8 cellular contexts compared by ENCODE assay signal in the genomic region with DNA sequence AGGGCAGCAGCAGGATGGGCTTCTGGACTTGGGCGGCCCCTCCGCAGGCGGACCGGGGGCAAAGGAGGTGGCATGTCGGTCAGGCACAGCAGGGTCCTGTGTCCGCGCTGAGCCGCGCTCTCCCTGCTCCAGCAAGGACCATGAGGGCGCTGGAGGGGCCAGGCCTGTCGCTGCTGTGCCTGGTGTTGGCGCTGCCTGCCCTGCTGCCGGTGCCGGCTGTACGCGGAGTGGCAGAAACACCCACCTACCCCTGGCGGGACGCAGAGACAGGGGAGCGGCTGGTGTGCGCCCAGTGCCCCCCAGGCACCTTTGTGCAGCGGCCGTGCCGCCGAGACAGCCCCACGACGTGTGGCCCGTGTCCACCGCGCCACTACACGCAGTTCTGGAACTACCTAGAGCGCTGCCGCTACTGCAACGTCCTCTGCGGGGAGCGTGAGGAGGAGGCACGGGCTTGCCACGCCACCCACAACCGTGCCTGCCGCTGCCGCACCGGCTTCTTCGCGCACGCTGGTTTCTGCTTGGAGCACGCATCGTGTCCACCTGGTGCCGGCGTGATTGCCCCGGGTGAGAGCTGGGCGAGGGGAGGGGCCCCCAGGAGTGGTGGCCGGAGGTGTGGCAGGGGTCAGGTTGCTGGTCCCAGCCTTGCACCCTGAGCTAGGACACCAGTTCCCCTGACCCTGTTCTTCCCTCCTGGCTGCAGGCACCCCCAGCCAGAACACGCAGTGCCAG. TPM values are rescaled to one million over a fixed set of nuclear protein-coding genes. Genes with fewer than 3 reads are reported as not detected.
DNase-seq lines count a peak whose midpoint lies in the region; ATAC-seq and TF ChIP-seq lines count a peak whose summit lies in the region.

A gene with protein sequence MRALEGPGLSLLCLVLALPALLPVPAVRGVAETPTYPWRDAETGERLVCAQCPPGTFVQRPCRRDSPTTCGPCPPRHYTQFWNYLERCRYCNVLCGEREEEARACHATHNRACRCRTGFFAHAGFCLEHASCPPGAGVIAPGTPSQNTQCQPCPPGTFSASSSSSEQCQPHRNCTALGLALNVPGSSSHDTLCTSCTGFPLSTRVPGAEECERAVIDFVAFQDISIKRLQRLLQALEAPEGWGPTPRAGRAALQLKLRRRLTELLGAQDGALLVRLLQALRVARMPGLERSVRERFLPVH (plus strand): TSS at position 25 of the 729 bp plus-strand sequence. CDS start 116 bp downstream, at position 141.

- H3K27me3 Mint-ChIP-seq in CD4-positive, alpha-beta T cell = no peaks in the 10 kb centered on the region
- H3K27me3 Mint-ChIP-seq in T-helper 2 cell treated with Interferon-gamma antibody and Interleukin-4, amounts not matched to agents 5 μg/mL and 100 μg/mL, for 36 hours (ENCODE audit: low read depth) = peaks cover 2% of the 10 kb centered on the region

- peaks cover 2% of the 10 kb centered on the region for H3K79me2 ChIP-seq in osteoblast (ENCODE audit: insufficient read depth, low read length)

- TF ChIP-seq CTCF in CD4-positive, alpha-beta T cell (IDR thresholded peaks at IDR 0.05) = no peak
- no peak for TF ChIP-seq CTCF in osteoblast (IDR thresholded peaks at IDR 0.05; ENCODE audit: extremely low read depth, low read depth, low read length)

- H3K4me2 ChIP-seq in osteoblast (ENCODE audit: insufficient read depth, low read length) = peak within 1 kb of the TSS; percentile 61

- peaks cover 31% of the 10 kb centered on the region for H3K4me1 ChIP-seq in osteoblast (ENCODE audit: insufficient read depth, low read length)

- no peaks in the 10 kb centered on the region for H3K27me3 ChIP-seq in CD4-positive, alpha-beta T cell (ENCODE audit: control insufficient read depth, insufficient read depth, low read length)
- H3K27me3 ChIP-seq in osteoblast (ENCODE audit: insufficient read depth, low read length) = no peaks in the 10 kb centered on the region

- ATAC-seq in CD4-positive, alpha-beta T cell (ENCODE audit: poor library complexity) = peak; percentile 57
- peak; percentile 3 for ATAC-seq in esophagus mucosa
- no peak for ATAC-seq in GM19455 (IDR thresholded peaks at IDR 0.05; ENCODE audit: unreplicated experiment)

- intact Hi-C loops in CD4-positive, alpha-beta T cell (cut with DNase I, micrococcal nuclease) = no loop called here

- peak within 1 kb of the TSS; percentile 74 for H3K27ac Mint-ChIP-seq in CD4-positive, alpha-beta T cell
- H3K27ac Mint-ChIP-seq in T-helper 2 cell treated with Interferon-gamma antibody and Interleukin-4, amounts not matched to agents 5 μg/mL and 100 μg/mL, for 36 hours = peak within 1 kb of the TSS; percentile 36

- H3K27ac ChIP-seq in CD4-positive, alpha-beta T cell (ENCODE audit: low read depth, low read length) = no peak within 1 kb of the TSS
- peak within 1 kb of the TSS; percentile 17 for H3K27ac ChIP-seq in osteoblast (ENCODE audit: low read depth, low read length)

- H3K4me1 Mint-ChIP-seq in CD4-positive, alpha-beta T cell (ENCODE audit: low read depth) = peaks cover 4% of the 10 kb centered on the region
- no peaks in the 10 kb centered on the region for H3K4me1 Mint-ChIP-seq in T-helper 2 cell treated with Interferon-gamma antibody and Interleukin-4, amounts not matched to agents 5 μg/mL and 100 μg/mL, for 36 hours (ENCODE audit: low read depth)

- peak within 1 kb of the TSS; percentile 42 for H3K4me3 Mint-ChIP-seq in CD4-positive, alpha-beta T cell
- no peak within 1 kb of the TSS for H3K4me3 Mint-ChIP-seq in T-helper 2 cell treated with Interferon-gamma antibody and Interleukin-4, amounts not matched to agents 5 μg/mL and 100 μg/mL, for 36 hours

- POLR2A ChIA-PET in CD4-positive, alpha-beta T cell (lab: Charles Lee) = interaction anchor here (0.6 to 2.2 kb wide), 6 partner anchors 10 to 142 kb away, joined by 3 to 11 read pairs (median 4); a partner anchor contains a TSS

- CTCF ChIA-PET in CD4-positive, alpha-beta T cell (lab: Charles Lee) = no interaction called here

- peaks cover 4% of the 10 kb centered on the region for H3K36me3 Mint-ChIP-seq in CD4-positive, alpha-beta T cell (ENCODE audit: low read depth)
- H3K36me3 Mint-ChIP-seq in T-helper 2 cell treated with Interferon-gamma antibody and Interleukin-4, amounts not matched to agents 5 μg/mL and 100 μg/mL, for 36 hours (ENCODE audit: low read depth) = peaks cover 9% of the 10 kb centered on the region

- H3K9me3 ChIP-seq in CD4-positive, alpha-beta T cell (ENCODE audit: control insufficient read depth, low read length) = no peaks in the 10 kb centered on the region
- no peaks in the 10 kb centered on the region for H3K9me3 ChIP-seq in osteoblast (ENCODE audit: low read depth, low read length)

- H2AFZ ChIP-seq in osteoblast (ENCODE audit: low read length) = no peak within 1 kb of the TSS

- peaks cover under 1% of the 10 kb centered on the region for H3K36me3 ChIP-seq in osteoblast (ENCODE audit: insufficient read depth, low read length)

- peak in 2 of 10 experiments; percentile 12 to 25 for DNase-seq in CD4-positive, alpha-beta T cell
- no peak for DNase-seq in T-helper 2 cell treated with Interferon-gamma antibody and Interleukin-4, amounts not matched to agents 5 μg/mL and 100 μg/mL, for 36 hours (ENCODE audit: low spot score)
- DNase-seq in osteoblast (ENCODE audit: insufficient read length, low spot score, missing footprints) (peak; percentile 85), Ammon's horn (ENCODE audit: low spot score) (no peak), cortex of kidney (lab: John Stamatoyannopoulos, UW) (no peak), A172 (ENCODE audit: low spot score) (no peak)

- H3K4me3 ChIP-seq in osteoblast (ENCODE audit: insufficient read depth, low read length) = peak within 1 kb of the TSS; percentile 51

- no peaks in the 10 kb centered on the region for H4K20me1 ChIP-seq in osteoblast (ENCODE audit: insufficient read depth, low read length)

- H3K9me3 Mint-ChIP-seq in CD4-positive, alpha-beta T cell = no peaks in the 10 kb centered on the region
- H3K9me3 Mint-ChIP-seq in T-helper 2 cell treated with Interferon-gamma antibody and Interleukin-4, amounts not matched to agents 5 μg/mL and 100 μg/mL, for 36 hours = no peaks in the 10 kb centered on the region

RNA-seq across cellular contexts. Expression of the gene that starts here (rescaled TPM):
- 1 to 10 TPM; 2.5 to 2.6 TPM for total RNA-seq in CD4-positive, alpha-beta T cell
- total RNA-seq in esophagus mucosa (4.5 TPM), osteoblast (2.1 and 2.9 TPM in 2 replicates)
- total RNA-seq in A172 (2014; rRNA removed; shearing (Covaris generic)) = 2.4 and 3.4 TPM in 2 replicates
